1 cellular context compared by ENCODE assay signal in genomic region chrX:96713303-96713702, GRCh38.
A peak's percentile ranks its signal among the peaks of the same experiment; 100 is the strongest.
TF ChIP-seq lines count a peak whose summit lies in the region.

No MANE protein-coding gene starts in this region.

TF ChIP-seq in HepG2, 621 proteins besides CTCF, POLR2A, EP300 and RAD21 (continued from another document and continues in another):
- TF ChIP-seq ZNF281 (CRISPR knock-in tag; IDR thresholded peaks at IDR 0.05; ENCODE audit: borderline replicate concordance) (no peak), MAX (IDR thresholded peaks at IDR 0.05) (no peak), HNF1B (CRISPR knock-in tag; IDR thresholded peaks at IDR 0.05) (no peak), ETV5 (CRISPR knock-in tag; IDR thresholded peaks at IDR 0.05; ENCODE audit: borderline replicate concordance) (no peak), ZNF772 (CRISPR knock-in tag; IDR thresholded peaks at IDR 0.05) (no peak), ZNF10 (CRISPR knock-in tag; IDR thresholded peaks at IDR 0.05; ENCODE audit: borderline replicate concordance, low read depth) (no peak), HNF4A (CRISPR knock-in tag; IDR thresholded peaks at IDR 0.05) (peak; percentile 89), SATB2 (CRISPR knock-in tag; IDR thresholded peaks at IDR 0.05) (no peak), ARNT2 (CRISPR knock-in tag; IDR thresholded peaks at IDR 0.05; ENCODE audit: low read depth) (no peak), FOXK2 (IDR thresholded peaks at IDR 0.05) (no peak), ZNF484 (CRISPR knock-in tag; IDR thresholded peaks at IDR 0.05; ENCODE audit: borderline replicate concordance, low read depth) (no peak), ZNF644 (CRISPR knock-in tag; IDR thresholded peaks at IDR 0.05; ENCODE audit: low read depth) (peak; percentile 74; the same call in 1 of the 2 replicates), KLF6 (CRISPR knock-in tag; IDR thresholded peaks at IDR 0.05) (no peak), DR1 (CRISPR knock-in tag; IDR thresholded peaks at IDR 0.05) (no peak), AGO2 (optimal IDR thresholded peaks at IDR 0.05; ENCODE audit: low read depth, low read length) (no peak), MEIS2 (CRISPR knock-in tag; IDR thresholded peaks at IDR 0.05) (no peak), U2AF1 (optimal IDR thresholded peaks at IDR 0.05; ENCODE audit: low read depth, low read length) (no peak), ADNP (CRISPR knock-in tag; IDR thresholded peaks at IDR 0.05) (no peak), GATAD1 (CRISPR knock-in tag; IDR thresholded peaks at IDR 0.05) (no peak), ZFP82 (CRISPR knock-in tag; IDR thresholded peaks at IDR 0.05; ENCODE audit: borderline replicate concordance) (no peak), ZNF20 (CRISPR knock-in tag; IDR thresholded peaks at IDR 0.05) (no peak), SSRP1 (CRISPR knock-in tag; IDR thresholded peaks at IDR 0.05) (no peak), ZNF205 (CRISPR knock-in tag; IDR thresholded peaks at IDR 0.05) (no peak), HNRNPL (IDR thresholded peaks at IDR 0.05; ENCODE audit: low read depth, low read length) (no peak), BCLAF1 (IDR thresholded peaks at IDR 0.05) (no peak), ZNF512B (CRISPR knock-in tag; IDR thresholded peaks at IDR 0.05; ENCODE audit: borderline replicate concordance) (no peak), ZNF235 (CRISPR knock-in tag; IDR thresholded peaks at IDR 0.05; ENCODE audit: borderline replicate concordance) (no peak), ZNF770 (CRISPR knock-in tag; IDR thresholded peaks at IDR 0.05) (no peak), GPN1 (CRISPR knock-in tag; IDR thresholded peaks at IDR 0.05; ENCODE audit: borderline replicate concordance) (no peak), GFI1 (CRISPR knock-in tag; IDR thresholded peaks at IDR 0.05; ENCODE audit: borderline replicate concordance) (0 out of 2 replicates have a peak, but pooled peaks have one; percentile 47), SOX13 (IDR thresholded peaks at IDR 0.05) (no peak), SOX13 (CRISPR knock-in tag; conservative IDR thresholded peaks at IDR 0.05 in 1 of 2, IDR thresholded peaks at IDR 0.05 in 1 of 2) (peak in 1 of 2 experiments; percentile 43; a peak in 1 of 4 replicates), NAIF1 (CRISPR knock-in tag; IDR thresholded peaks at IDR 0.05; ENCODE audit: borderline replicate concordance) (no peak), SOX5 (CRISPR knock-in tag; IDR thresholded peaks at IDR 0.05; ENCODE audit: borderline replicate concordance) (peak; percentile 22; the same call in 1 of the 2 replicates), ZNF446 (CRISPR knock-in tag; IDR thresholded peaks at IDR 0.05) (no peak), ZNF781 (CRISPR knock-in tag; IDR thresholded peaks at IDR 0.05; ENCODE audit: borderline replicate concordance, not compliant biosample characterization) (no peak), HNF4G (IDR thresholded peaks at IDR 0.05; ENCODE audit: borderline replicate concordance, low read depth, low read length) (no peak), HNF4G (CRISPR knock-in tag; IDR thresholded peaks at IDR 0.05; ENCODE audit: borderline replicate concordance, low read depth) (no peak), SKI (IDR thresholded peaks at IDR 0.05; ENCODE audit: partially characterized antibody) (no peak), FOXA3 (CRISPR knock-in tag; IDR thresholded peaks at IDR 0.05) (peak; percentile 81), RXRB (CRISPR knock-in tag; IDR thresholded peaks at IDR 0.05; ENCODE audit: borderline replicate concordance) (peak; percentile 47; the same call in 1 of the 2 replicates), ZBTB1 (CRISPR knock-in tag; IDR thresholded peaks at IDR 0.05; ENCODE audit: borderline replicate concordance) (no peak), ZNF530 (CRISPR knock-in tag; IDR thresholded peaks at IDR 0.05; ENCODE audit: low read depth) (no peak), GATAD2A (CRISPR knock-in tag; IDR thresholded peaks at IDR 0.05) (peak; percentile 58), ZNF597 (CRISPR knock-in tag; IDR thresholded peaks at IDR 0.05) (no peak)
- TF ChIP-seq, protein P1, sequence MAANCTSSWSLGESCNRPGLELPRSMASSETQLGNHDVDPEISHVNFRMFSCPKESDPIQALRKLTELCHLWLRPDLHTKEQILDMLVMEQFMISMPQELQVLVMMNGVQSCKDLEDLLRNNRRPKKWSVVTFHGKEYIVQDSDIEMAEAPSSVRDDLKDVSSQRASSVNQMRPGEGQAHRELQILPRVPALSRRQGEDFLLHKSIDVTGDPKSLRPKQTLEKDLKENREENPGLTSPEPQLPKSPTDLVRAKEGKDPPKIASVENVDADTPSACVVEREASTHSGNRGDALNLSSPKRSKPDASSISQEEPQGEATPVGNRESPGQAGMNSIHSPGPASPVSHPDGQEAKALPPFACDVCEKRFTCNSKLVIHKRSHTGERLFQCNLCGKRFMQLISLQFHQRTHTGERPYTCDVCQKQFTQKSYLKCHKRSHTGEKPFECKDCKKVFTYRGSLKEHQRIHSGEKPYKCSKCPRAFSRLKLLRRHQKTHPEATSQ (CRISPR knock-in tag; IDR thresholded peaks at IDR 0.05; ENCODE audit: borderline replicate concordance), result no peak
- TF ChIP-seq, protein P2, sequence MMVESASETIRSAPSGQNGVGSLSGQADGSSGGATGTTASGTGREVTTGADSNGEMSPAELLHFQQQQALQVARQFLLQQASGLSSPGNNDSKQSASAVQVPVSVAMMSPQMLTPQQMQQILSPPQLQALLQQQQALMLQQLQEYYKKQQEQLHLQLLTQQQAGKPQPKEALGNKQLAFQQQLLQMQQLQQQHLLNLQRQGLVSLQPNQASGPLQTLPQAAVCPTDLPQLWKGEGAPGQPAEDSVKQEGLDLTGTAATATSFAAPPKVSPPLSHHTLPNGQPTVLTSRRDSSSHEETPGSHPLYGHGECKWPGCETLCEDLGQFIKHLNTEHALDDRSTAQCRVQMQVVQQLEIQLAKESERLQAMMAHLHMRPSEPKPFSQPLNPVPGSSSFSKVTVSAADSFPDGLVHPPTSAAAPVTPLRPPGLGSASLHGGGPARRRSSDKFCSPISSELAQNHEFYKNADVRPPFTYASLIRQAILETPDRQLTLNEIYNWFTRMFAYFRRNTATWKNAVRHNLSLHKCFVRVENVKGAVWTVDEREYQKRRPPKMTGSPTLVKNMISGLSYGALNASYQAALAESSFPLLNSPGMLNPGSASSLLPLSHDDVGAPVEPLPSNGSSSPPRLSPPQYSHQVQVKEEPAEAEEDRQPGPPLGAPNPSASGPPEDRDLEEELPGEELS (CRISPR knock-in tag; IDR thresholded peaks at IDR 0.05), result 0 out of 2 replicates have a peak, but pooled peaks have one; percentile 27
- TF ChIP-seq, protein P3, sequence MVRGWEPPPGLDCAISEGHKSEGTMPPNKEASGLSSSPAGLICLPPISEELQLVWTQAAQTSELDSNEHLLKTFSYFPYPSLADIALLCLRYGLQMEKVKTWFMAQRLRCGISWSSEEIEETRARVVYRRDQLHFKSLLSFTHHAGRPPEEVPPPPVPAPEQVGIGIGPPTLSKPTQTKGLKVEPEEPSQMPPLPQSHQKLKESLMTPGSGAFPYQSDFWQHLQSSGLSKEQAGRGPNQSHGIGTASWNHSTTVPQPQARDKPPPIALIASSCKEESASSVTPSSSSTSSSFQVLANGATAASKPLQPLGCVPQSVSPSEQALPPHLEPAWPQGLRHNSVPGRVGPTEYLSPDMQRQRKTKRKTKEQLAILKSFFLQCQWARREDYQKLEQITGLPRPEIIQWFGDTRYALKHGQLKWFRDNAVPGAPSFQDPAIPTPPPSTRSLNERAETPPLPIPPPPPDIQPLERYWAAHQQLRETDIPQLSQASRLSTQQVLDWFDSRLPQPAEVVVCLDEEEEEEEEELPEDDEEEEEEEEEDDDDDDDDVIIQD (CRISPR knock-in tag; IDR thresholded peaks at IDR 0.05; ENCODE audit: low read depth), result peak; percentile 24; the same call in 1 of the 2 replicates
